In genomic region chr1:112998592-112999235, GRCh38 we compare ENCODE assay signal across 9 cellular contexts.
DNase-seq lines count a peak whose midpoint lies in the region; ATAC-seq and TF ChIP-seq lines count a peak whose summit lies in the region.
"Had no signal": no experiment of that assay in that cellular context is flagged by ENCODE, and none has a peak within 500 bp of the region (broad histone marks: within the 10 kb centered on the region; RNA-seq: fewer than 3 reads in every experiment).

No MANE protein-coding gene starts in this region.

- H3K9me3 ChIP-seq in SK-N-MC (ENCODE audit: low read depth, low read length) = no peaks in the 10 kb centered on the region

- peak overlapping the region; percentile 72 for H3K27ac ChIP-seq in SK-N-MC

- H3K36me3 ChIP-seq in SK-N-MC (ENCODE audit: insufficient read depth, low read length) = no peaks in the 10 kb centered on the region

- ATAC-seq in GM19324 (IDR thresholded peaks at IDR 0.05; ENCODE audit: low FRiP score, unreplicated experiment) (no peak), HG03565 (IDR thresholded peaks at IDR 0.05; ENCODE audit: unreplicated experiment) (no peak)
- ATAC-seq: T-cell had no signal

- peak overlapping the region; percentile 46 for H3K4me3 ChIP-seq in SK-N-MC
- H3K4me3 ChIP-seq in fibroblast of pulmonary artery (replicated peaks; ENCODE audit: low read depth, low read length) = no peak overlapping the region

- no peak for TF ChIP-seq CTCF in fibroblast of pulmonary artery (IDR thresholded peaks at IDR 0.05; ENCODE audit: low read length, missing control alignments)

- H3K9ac ChIP-seq in SK-N-MC (ENCODE audit: insufficient read length) = peak overlapping the region; percentile 6

- peak; percentile 80 for DNase-seq in DMS 273 (lab: John Stamatoyannopoulos, UW; ENCODE audit: unreplicated experiment)
- DNase-seq in SK-N-MC (ENCODE audit: low read depth, low spot score) = peak; percentile 74
- peak; percentile 97 for DNase-seq in fibroblast of pulmonary artery (ENCODE audit: low read depth)
- peak; percentile 48 for DNase-seq in non-pigmented ciliary epithelial cell (ENCODE audit: low read depth)
- no peak for DNase-seq in NAMALWA (ENCODE audit: low spot score)
- no peak for DNase-seq in NCI-H524 (lab: John Stamatoyannopoulos, UW)
- DNase-seq: T-cell had no signal

Comparison
In these comparisons a context has a peak if more than half of its experiments do, and no peak if none do; other contexts are left out.
1. DNase-seq: peak in DMS 273 (single experiment), SK-N-MC (single experiment), fibroblast of pulmonary artery (single experiment) and non-pigmented ciliary epithelial cell (single experiment); none in NAMALWA (single experiment) and NCI-H524 (0 of 2).